In the genomic region with DNA sequence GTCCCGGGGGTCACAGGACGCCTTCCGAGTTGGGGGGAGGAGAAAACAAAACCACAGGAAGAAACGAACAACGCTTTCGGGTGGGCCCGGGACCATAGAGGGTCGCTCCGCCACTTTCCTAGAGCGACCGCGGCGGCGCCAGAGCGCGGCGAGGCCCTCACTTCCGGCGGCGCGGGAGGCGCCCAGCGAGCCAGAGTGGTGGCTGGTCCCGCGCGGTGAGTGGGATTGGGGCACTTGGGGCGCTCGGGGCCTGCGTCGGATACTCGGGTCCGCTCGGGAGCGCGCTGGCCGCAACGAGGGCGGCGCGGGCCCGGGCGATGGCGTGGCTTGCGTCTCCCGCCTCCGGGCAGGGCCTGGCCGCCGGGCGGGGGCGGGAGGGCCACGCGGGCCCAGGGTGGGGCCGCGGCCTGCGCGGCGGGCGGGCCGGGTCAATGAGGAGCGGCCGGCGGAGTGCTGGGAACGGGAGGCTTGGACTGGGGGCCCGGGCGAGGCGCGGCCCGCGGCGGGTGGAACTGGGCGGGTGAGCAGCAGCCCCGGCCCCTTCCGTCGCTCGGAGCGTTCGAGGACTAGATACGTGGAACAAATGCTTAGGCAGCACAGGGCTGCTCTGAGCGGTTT, we compare ENCODE assay signal across 1 cellular context.
TF ChIP-seq lines count a peak whose summit lies in the region.

A gene (plus strand): TSS at position 160 of the 618 bp plus-strand sequence. CDS start 2,446 bp downstream, outside the sequence.

TF ChIP-seq in K562, 482 proteins besides CTCF, POLR2A, EP300 and RAD21 (continued from another document and continues in another):
- TF ChIP-seq U2AF1 (optimal IDR thresholded peaks at IDR 0.05; ENCODE audit: low read depth, low read length) = peak; percentile 78
- peak; percentile 97 for TF ChIP-seq RB1 (IDR thresholded peaks at IDR 0.05; ENCODE audit: low read depth)
- TF ChIP-seq TAF7 (tag; IDR thresholded peaks at IDR 0.05) = peak; percentile 59
- 0 out of 2 replicates have a peak, but pooled peaks have one; percentile 27 for TF ChIP-seq HNRNPL (IDR thresholded peaks at IDR 0.05; ENCODE audit: low read depth, low read length)
- TF ChIP-seq, protein P1, sequence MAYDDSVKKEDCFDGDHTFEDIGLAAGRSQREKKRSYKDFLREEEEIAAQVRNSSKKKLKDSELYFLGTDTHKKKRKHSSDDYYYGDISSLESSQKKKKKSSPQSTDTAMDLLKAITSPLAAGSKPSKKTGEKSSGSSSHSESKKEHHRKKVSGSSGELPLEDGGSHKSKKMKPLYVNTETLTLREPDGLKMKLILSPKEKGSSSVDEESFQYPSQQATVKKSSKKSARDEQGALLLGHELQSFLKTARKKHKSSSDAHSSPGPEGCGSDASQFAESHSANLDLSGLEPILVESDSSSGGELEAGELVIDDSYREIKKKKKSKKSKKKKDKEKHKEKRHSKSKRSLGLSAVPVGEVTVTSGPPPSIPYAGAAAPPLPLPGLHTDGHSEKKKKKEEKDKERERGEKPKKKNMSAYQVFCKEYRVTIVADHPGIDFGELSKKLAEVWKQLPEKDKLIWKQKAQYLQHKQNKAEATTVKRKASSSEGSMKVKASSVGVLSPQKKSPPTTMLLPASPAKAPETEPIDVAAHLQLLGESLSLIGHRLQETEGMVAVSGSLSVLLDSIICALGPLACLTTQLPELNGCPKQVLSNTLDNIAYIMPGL (CRISPR knock-in tag; IDR thresholded peaks at IDR 0.05) = peak; percentile 93
- TF ChIP-seq SPI1 (IDR thresholded peaks at IDR 0.05; ENCODE audit: borderline replicate concordance, low read depth, low read length) = no peak
- TF ChIP-seq BRD4 (IDR thresholded peaks at IDR 0.05) = peak; percentile 76; the same call in 1 of the 2 replicates
- TF ChIP-seq, protein P2, sequence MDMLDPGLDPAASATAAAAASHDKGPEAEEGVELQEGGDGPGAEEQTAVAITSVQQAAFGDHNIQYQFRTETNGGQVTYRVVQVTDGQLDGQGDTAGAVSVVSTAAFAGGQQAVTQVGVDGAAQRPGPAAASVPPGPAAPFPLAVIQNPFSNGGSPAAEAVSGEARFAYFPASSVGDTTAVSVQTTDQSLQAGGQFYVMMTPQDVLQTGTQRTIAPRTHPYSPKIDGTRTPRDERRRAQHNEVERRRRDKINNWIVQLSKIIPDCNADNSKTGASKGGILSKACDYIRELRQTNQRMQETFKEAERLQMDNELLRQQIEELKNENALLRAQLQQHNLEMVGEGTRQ (CRISPR knock-in tag; IDR thresholded peaks at IDR 0.05) = no peak
- no peak for TF ChIP-seq KLF6 (CRISPR knock-in tag; IDR thresholded peaks at IDR 0.05; ENCODE audit: borderline replicate concordance)
- peak; percentile 76 for TF ChIP-seq FIP1L1 (IDR thresholded peaks at IDR 0.05; ENCODE audit: low read depth, low read length, poor library complexity, severe bottlenecking)
- peak; percentile 60; the same call in 1 of the 2 replicates for TF ChIP-seq ZNF644 (tag; IDR thresholded peaks at IDR 0.05; ENCODE audit: low read depth)
- TF ChIP-seq, protein P3, sequence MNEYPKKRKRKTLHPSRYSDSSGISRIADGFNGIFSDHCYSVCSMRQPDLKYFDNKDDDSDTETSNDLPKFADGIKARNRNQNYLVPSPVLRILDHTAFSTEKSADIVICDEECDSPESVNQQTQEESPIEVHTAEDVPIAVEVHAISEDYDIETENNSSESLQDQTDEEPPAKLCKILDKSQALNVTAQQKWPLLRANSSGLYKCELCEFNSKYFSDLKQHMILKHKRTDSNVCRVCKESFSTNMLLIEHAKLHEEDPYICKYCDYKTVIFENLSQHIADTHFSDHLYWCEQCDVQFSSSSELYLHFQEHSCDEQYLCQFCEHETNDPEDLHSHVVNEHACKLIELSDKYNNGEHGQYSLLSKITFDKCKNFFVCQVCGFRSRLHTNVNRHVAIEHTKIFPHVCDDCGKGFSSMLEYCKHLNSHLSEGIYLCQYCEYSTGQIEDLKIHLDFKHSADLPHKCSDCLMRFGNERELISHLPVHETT (CRISPR knock-in tag; conservative IDR thresholded peaks at IDR 0.05 in 1 of 2, IDR thresholded peaks at IDR 0.05 in 1 of 2) = peak; percentile 8 to 99; a peak in 2 of 4 replicates
- TF ChIP-seq TEAD1 (CRISPR knock-in tag; IDR thresholded peaks at IDR 0.05) = peak in 1 of 2 experiments; percentile 80; a peak in 1 of 4 replicates
- TF ChIP-seq HEY1 (CRISPR knock-in tag; IDR thresholded peaks at IDR 0.05; ENCODE audit: borderline replicate concordance) = no peak
- TF ChIP-seq L3MBTL2 (IDR thresholded peaks at IDR 0.05) = peak; percentile 99
- TF ChIP-seq, protein P4, sequence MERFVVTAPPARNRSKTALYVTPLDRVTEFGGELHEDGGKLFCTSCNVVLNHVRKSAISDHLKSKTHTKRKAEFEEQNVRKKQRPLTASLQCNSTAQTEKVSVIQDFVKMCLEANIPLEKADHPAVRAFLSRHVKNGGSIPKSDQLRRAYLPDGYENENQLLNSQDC (CRISPR knock-in tag; IDR thresholded peaks at IDR 0.05) = peak; percentile 86; the same call in 1 of the 2 replicates
- TF ChIP-seq, protein P5, sequence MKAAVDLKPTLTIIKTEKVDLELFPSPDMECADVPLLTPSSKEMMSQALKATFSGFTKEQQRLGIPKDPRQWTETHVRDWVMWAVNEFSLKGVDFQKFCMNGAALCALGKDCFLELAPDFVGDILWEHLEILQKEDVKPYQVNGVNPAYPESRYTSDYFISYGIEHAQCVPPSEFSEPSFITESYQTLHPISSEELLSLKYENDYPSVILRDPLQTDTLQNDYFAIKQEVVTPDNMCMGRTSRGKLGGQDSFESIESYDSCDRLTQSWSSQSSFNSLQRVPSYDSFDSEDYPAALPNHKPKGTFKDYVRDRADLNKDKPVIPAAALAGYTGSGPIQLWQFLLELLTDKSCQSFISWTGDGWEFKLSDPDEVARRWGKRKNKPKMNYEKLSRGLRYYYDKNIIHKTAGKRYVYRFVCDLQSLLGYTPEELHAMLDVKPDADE (conservative IDR thresholded peaks at IDR 0.05; ENCODE audit: control insufficient read depth, low read depth, low read length) = 0 out of 2 replicates have a peak, but pooled peaks have one; percentile 23
- 0 out of 2 replicates have a peak, but pooled peaks have one; percentile 39 for TF ChIP-seq ZBED1 (IDR thresholded peaks at IDR 0.05)
- TF ChIP-seq KLF1 (tag; IDR thresholded peaks at IDR 0.05) = peak; percentile 74; the same call in 1 of the 2 replicates
- no peak for TF ChIP-seq MEF2A (IDR thresholded peaks at IDR 0.05; ENCODE audit: control insufficient read depth, low read depth, low read length)
- no peak for TF ChIP-seq DIDO1 (tag; IDR thresholded peaks at IDR 0.05; ENCODE audit: low read depth)
- TF ChIP-seq FOSL1 (tag; conservative IDR thresholded peaks at IDR 0.05) = 0 out of 2 replicates have a peak, but pooled peaks have one; percentile 27
- TF ChIP-seq ZNF586 (CRISPR knock-in tag; conservative IDR thresholded peaks at IDR 0.05) = no peak
- TF ChIP-seq MAZ (CRISPR knock-in tag; conservative IDR thresholded peaks at IDR 0.05 in 1 of 2, IDR thresholded peaks at IDR 0.05 in 1 of 2) = peak in 1 of 2 experiments; percentile 91; a peak in 2 of 4 replicates
- TF ChIP-seq HNRNPH1 (optimal IDR thresholded peaks at IDR 0.05; ENCODE audit: low read depth, low read length) = no peak
- peak; percentile 93 for TF ChIP-seq FOXP1 (CRISPR knock-in tag; IDR thresholded peaks at IDR 0.05)
- no peak for TF ChIP-seq MAFF (IDR thresholded peaks at IDR 0.05; ENCODE audit: low read length)
- TF ChIP-seq, protein P6, sequence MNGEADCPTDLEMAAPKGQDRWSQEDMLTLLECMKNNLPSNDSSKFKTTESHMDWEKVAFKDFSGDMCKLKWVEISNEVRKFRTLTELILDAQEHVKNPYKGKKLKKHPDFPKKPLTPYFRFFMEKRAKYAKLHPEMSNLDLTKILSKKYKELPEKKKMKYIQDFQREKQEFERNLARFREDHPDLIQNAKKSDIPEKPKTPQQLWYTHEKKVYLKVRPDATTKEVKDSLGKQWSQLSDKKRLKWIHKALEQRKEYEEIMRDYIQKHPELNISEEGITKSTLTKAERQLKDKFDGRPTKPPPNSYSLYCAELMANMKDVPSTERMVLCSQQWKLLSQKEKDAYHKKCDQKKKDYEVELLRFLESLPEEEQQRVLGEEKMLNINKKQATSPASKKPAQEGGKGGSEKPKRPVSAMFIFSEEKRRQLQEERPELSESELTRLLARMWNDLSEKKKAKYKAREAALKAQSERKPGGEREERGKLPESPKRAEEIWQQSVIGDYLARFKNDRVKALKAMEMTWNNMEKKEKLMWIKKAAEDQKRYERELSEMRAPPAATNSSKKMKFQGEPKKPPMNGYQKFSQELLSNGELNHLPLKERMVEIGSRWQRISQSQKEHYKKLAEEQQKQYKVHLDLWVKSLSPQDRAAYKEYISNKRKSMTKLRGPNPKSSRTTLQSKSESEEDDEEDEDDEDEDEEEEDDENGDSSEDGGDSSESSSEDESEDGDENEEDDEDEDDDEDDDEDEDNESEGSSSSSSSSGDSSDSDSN (IDR thresholded peaks at IDR 0.05; ENCODE audit: borderline replicate concordance in 1 of 2, low read depth in 2 of 2, low read length in 2 of 2) = peak in 1 of 2 experiments; percentile 18; a peak in 1 of 4 replicates
- no peak for TF ChIP-seq ZNF282 (CRISPR knock-in tag; IDR thresholded peaks at IDR 0.05)
- TF ChIP-seq, protein P7, sequence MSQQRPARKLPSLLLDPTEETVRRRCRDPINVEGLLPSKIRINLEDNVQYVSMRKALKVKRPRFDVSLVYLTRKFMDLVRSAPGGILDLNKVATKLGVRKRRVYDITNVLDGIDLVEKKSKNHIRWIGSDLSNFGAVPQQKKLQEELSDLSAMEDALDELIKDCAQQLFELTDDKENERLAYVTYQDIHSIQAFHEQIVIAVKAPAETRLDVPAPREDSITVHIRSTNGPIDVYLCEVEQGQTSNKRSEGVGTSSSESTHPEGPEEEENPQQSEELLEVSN (IDR thresholded peaks at IDR 0.05; ENCODE audit: borderline replicate concordance in 1 of 2, extremely low read depth in 1 of 2, insufficient read depth in 1 of 2, insufficient read length in 1 of 2, low read depth in 1 of 2, low read length in 1 of 2, poor library complexity in 1 of 2, severe bottlenecking in 1 of 2) = peak; percentile 97 to 99
- TF ChIP-seq, protein P8, sequence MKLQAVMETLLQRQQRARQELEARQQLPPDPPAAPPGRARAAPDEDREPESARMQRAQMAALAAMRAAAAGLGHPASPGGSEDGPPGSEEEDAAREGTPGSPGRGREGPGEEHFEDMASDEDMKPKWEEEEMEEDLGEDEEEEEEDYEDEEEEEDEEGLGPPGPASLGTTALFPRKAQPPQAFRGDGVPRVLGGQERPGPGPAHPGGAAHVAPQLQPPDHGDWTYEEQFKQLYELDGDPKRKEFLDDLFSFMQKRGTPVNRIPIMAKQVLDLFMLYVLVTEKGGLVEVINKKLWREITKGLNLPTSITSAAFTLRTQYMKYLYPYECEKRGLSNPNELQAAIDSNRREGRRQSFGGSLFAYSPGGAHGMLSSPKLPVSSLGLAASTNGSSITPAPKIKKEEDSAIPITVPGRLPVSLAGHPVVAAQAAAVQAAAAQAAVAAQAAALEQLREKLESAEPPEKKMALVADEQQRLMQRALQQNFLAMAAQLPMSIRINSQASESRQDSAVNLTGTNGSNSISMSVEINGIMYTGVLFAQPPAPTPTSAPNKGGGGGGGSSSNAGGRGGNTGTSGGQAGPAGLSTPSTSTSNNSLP (IDR thresholded peaks at IDR 0.05; ENCODE audit: borderline replicate concordance, low read depth, low read length) = no peak
- TF ChIP-seq RBFOX2 (IDR thresholded peaks at IDR 0.05; ENCODE audit: low read depth, low read length) = peak; percentile 96
- TF ChIP-seq ZNF174 (CRISPR knock-in tag; IDR thresholded peaks at IDR 0.05) = no peak
- TF ChIP-seq TARDBP (IDR thresholded peaks at IDR 0.05) = 0 out of 2 replicates have a peak, but pooled peaks have one; percentile 27
- TF ChIP-seq JUND (IDR thresholded peaks at IDR 0.05; ENCODE audit: borderline replicate concordance, low read depth, low read length) = peak; percentile 47
- TF ChIP-seq JUND (tag; IDR thresholded peaks at IDR 0.05; ENCODE audit: borderline replicate concordance, low read depth, low read length) = no peak; the same call in 2 of the 3 replicates
- TF ChIP-seq KDM2B (CRISPR knock-in tag; IDR thresholded peaks at IDR 0.05) = no peak
